Comparison of ENCODE assay signal across 26 cellular contexts in genomic region chr1:194194724-194195123, GRCh38.
"Had no signal": no experiment of that assay in that cellular context is flagged by ENCODE, and none has a peak within 500 bp of the region (broad histone marks: within the 10 kb centered on the region; RNA-seq: fewer than 3 reads in every experiment).

No MANE protein-coding gene starts in this region.

- H3K4me3 ChIP-seq: body of pancreas, cardiac muscle cell, gastroesophageal sphincter, heart left ventricle, lower lobe of right lung, mucosa of descending colon, sigmoid colon, smooth muscle cell, uterus had no signal

- H3K9me3 ChIP-seq: body of pancreas, gastroesophageal sphincter, heart left ventricle, lower lobe of right lung, mucosa of descending colon, sigmoid colon, uterus had no signal

- H3K4me3 Mint-ChIP-seq: activated B cell treated with CpG ODN at 0.5 μM for 24 hours; activated CD4-positive, alpha-beta T cell treated with anti-CD3 and anti-CD28 coated beads for 36 hours; activated naive CD8-positive, alpha-beta T cell treated with anti-CD3 and anti-CD28 coated beads, Interleukin-2, amount 10 ng/mL, durations not matched to agents 7 days and 5 days; activated T-cell treated with anti-CD3 and anti-CD28 coated beads, Interleukin-2, amount 50 U/mL, for 4 hours; stimulated activated naive B cell treated with anti-CD40 and anti-IgM and Interleukin-4, amounts not matched to agents 10 μg/mL and 1 μg/mL and 100 μg/mL, for 72 hours had no signal

- H3K36me3 ChIP-seq: cardiac muscle cell, gastroesophageal sphincter, heart left ventricle, lower lobe of right lung, sigmoid colon, uterus had no signal

- H3K4me1 Mint-ChIP-seq: activated B cell treated with CpG ODN at 0.5 μM for 24 hours; activated CD4-positive, alpha-beta T cell treated with anti-CD3 and anti-CD28 coated beads for 36 hours; activated naive CD8-positive, alpha-beta T cell treated with anti-CD3 and anti-CD28 coated beads, Interleukin-2, amount 10 ng/mL, durations not matched to agents 7 days and 5 days; stimulated activated naive B cell treated with anti-CD40 and anti-IgM and Interleukin-4, amounts not matched to agents 10 μg/mL and 1 μg/mL and 100 μg/mL, for 72 hours had no signal

- H3K27me3 Mint-ChIP-seq: activated B cell treated with CpG ODN at 0.5 μM for 24 hours; activated CD4-positive, alpha-beta T cell treated with anti-CD3 and anti-CD28 coated beads for 36 hours; activated naive CD8-positive, alpha-beta T cell treated with anti-CD3 and anti-CD28 coated beads, Interleukin-2, amount 10 ng/mL, durations not matched to agents 7 days and 5 days had no signal

- H3K27ac ChIP-seq: body of pancreas, cardiac muscle cell, epithelial cell of prostate, gastroesophageal sphincter, heart left ventricle, lower lobe of right lung, sigmoid colon, uterus had no signal

- H3K27ac Mint-ChIP-seq: activated B cell treated with CpG ODN at 0.5 μM for 24 hours; activated CD4-positive, alpha-beta T cell treated with anti-CD3 and anti-CD28 coated beads for 36 hours; activated naive CD8-positive, alpha-beta T cell treated with anti-CD3 and anti-CD28 coated beads, Interleukin-2, amount 10 ng/mL, durations not matched to agents 7 days and 5 days; stimulated activated naive B cell treated with anti-CD40 and anti-IgM and Interleukin-4, amounts not matched to agents 10 μg/mL and 1 μg/mL and 100 μg/mL, for 72 hours had no signal

- H3K27me3 ChIP-seq: body of pancreas, cardiac muscle cell, gastroesophageal sphincter, heart left ventricle, sigmoid colon, uterus had no signal

- H3K9me3 Mint-ChIP-seq: activated naive CD8-positive, alpha-beta T cell treated with anti-CD3 and anti-CD28 coated beads, Interleukin-2, amount 10 ng/mL, durations not matched to agents 7 days and 5 days; activated T-cell treated with anti-CD3 and anti-CD28 coated beads, Interleukin-2, amount 50 U/mL, for 4 hours had no signal

- H3K36me3 Mint-ChIP-seq: activated naive CD8-positive, alpha-beta T cell treated with anti-CD3 and anti-CD28 coated beads, Interleukin-2, amount 10 ng/mL, durations not matched to agents 7 days and 5 days; stimulated activated naive B cell treated with anti-CD40 and anti-IgM and Interleukin-4, amounts not matched to agents 10 μg/mL and 1 μg/mL and 100 μg/mL, for 72 hours had no signal

- DNase-seq: activated B cell treated with CpG ODN at 0.5 μM for 24 hours; activated CD4-positive, alpha-beta T cell treated with anti-CD3 and anti-CD28 coated beads for 36 hours; activated CD4-positive, alpha-beta T cell treated with anti-CD3 and anti-CD28 coated beads, Interleukin-2, amount 50 U/mL, for 4 hours; activated CD8-positive, alpha-beta memory T cell treated with anti-CD3 and anti-CD28 coated beads for 24 hours; activated CD8-positive, alpha-beta memory T cell treated with anti-CD3 and anti-CD28 coated beads, Interleukin-2, amount 50 U/mL, for 4 hours; activated naive CD4-positive, alpha-beta T cell treated with Interleukin-2 at 50 U/mL for 16 hours; activated naive CD8-positive, alpha-beta T cell treated with anti-CD3 and anti-CD28 coated beads, Interleukin-2, amount 10 ng/mL, durations not matched to agents 7 days and 5 days; activated T-cell treated with anti-CD3 and anti-CD28 coated beads, Interleukin-2, amount 50 U/mL, for 4 hours; amniotic stem cell; body of pancreas; cortex of kidney; heart left ventricle; islet precursor cell; lower lobe of right lung; mesendoderm; mucosa of descending colon; occipital lobe; sigmoid colon; stimulated activated CD4-positive, alpha-beta T cell treated with anti-CD3 and anti-CD28 coated beads, Interleukin-15, amount 100 ng/mL, for 24 hours; stimulated activated naive B cell treated with anti-CD40 and anti-IgM and Interleukin-4, amounts not matched to agents 10 μg/mL and 1 μg/mL and 100 μg/mL, for 72 hours; trophoblast cell; uterus had no signal

- H3K4me1 ChIP-seq: body of pancreas, gastroesophageal sphincter, heart left ventricle, lower lobe of right lung, sigmoid colon, uterus had no signal
